In the genomic region with DNA sequence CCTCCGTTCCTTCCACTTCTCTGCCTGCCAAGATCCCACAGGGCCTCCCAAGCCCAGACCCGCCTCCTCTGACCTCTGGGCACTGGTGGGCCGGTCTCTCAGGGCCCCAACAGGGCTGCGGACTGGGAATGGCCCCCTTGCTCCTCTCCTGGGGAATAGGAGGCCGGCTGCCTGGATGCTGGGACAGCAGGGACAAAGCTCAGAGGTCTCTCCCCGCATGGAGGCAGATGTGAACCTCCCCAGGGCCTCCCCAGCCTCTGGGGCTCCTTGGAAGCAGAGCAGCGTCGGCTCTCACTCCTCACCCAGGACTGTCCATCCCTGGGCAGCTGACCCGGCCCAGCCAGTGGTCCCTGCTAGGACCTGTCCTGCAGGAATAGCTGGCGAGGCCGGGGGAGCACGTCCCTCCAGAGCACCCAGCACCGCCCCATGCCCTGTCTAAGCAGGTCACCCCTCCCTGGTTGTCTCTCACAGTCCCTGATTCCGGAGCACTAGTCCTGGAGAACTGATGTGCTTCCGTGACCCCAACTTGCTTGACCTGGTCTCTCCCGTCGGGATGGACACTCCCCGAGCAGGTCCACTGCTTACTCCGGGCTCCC, we compare ENCODE assay signal across 1 cellular context.
TF ChIP-seq lines count a peak whose summit lies in the region.

No MANE protein-coding gene starts in this region.

TF ChIP-seq in WTC11, 78 proteins besides CTCF, POLR2A, EP300 and RAD21 (continued from another document):
- TF ChIP-seq, protein P1, sequence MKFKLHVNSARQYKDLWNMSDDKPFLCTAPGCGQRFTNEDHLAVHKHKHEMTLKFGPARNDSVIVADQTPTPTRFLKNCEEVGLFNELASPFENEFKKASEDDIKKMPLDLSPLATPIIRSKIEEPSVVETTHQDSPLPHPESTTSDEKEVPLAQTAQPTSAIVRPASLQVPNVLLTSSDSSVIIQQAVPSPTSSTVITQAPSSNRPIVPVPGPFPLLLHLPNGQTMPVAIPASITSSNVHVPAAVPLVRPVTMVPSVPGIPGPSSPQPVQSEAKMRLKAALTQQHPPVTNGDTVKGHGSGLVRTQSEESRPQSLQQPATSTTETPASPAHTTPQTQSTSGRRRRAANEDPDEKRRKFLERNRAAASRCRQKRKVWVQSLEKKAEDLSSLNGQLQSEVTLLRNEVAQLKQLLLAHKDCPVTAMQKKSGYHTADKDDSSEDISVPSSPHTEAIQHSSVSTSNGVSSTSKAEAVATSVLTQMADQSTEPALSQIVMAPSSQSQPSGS (CRISPR knock-in tag; IDR thresholded peaks at IDR 0.05; ENCODE audit: borderline replicate concordance, low read depth), result no peak
- TF ChIP-seq FOXK1 (CRISPR knock-in tag; IDR thresholded peaks at IDR 0.05), result no peak
